ENCODE assay signal across 8 cellular contexts in genomic region chr14:55117816-55118441, GRCh38. TPM values are rescaled to one million over a fixed set of nuclear protein-coding genes. Genes with fewer than 3 reads are reported as not detected.
DNase-seq lines count a peak whose midpoint lies in the region; ATAC-seq and TF ChIP-seq lines count a peak whose summit lies in the region.
"Had no signal": no experiment of that assay in that cellular context is flagged by ENCODE, and none has a peak within 500 bp of the region (broad histone marks: within the 10 kb centered on the region; RNA-seq: fewer than 3 reads in every experiment).

No MANE protein-coding gene starts in this region.

- H3K4me1 ChIP-seq in hepatocyte (ENCODE audit: insufficient read depth) (peaks cover 46% of the 10 kb centered on the region), thyroid gland (peaks cover 7 to 34% of the 10 kb centered on the region in 2 donors)

- H2AFZ ChIP-seq in hepatocyte, result no peak overlapping the region

- H3K27ac ChIP-seq in angular gyrus (ENCODE audit: low read depth, low read length) (peak overlapping the region; percentile 36), hepatocyte (peak overlapping the region; percentile 64), thyroid gland (peak overlapping the region; percentile 67 to 78 (median 70))

- TF ChIP-seq POLR2A in thyroid gland (IDR thresholded peaks at IDR 0.05), result no peak

- no peaks in the 10 kb centered on the region for H3K9me2 ChIP-seq in hepatocyte (replicated peaks; ENCODE audit: insufficient read depth)

- H3K79me2 ChIP-seq in hepatocyte, result no peaks in the 10 kb centered on the region

- H3K4me3 ChIP-seq in hepatocyte (no peak overlapping the region), thyroid gland (replicated peaks in 1 of 3) (no peak overlapping the region)

- no peak for ATAC-seq in HG02884 (IDR thresholded peaks at IDR 0.05; ENCODE audit: unreplicated experiment)

- intact Hi-C loops in thyroid gland (cut with DNase I), result no loop called here

- H3K27me3 ChIP-seq in hepatocyte (no peaks in the 10 kb centered on the region), thyroid gland (no peaks in the 10 kb centered on the region)

- H3K4me2 ChIP-seq in hepatocyte, result no peak overlapping the region

- TF ChIP-seq CTCF in hepatocyte (IDR thresholded peaks at IDR 0.05; ENCODE audit: poor library complexity), result no peak
- TF ChIP-seq CTCF in thyroid gland (IDR thresholded peaks at IDR 0.05), result no peak

- DNase-seq in NCI-H526 (lab: John Stamatoyannopoulos, UW) (peak; percentile 93 to 94), hepatocyte (ENCODE audit: low spot score) (no peak), thyroid gland (no peak), T1000 (lab: John Stamatoyannopoulos, UW) (no peak), kidney tubule cell (ENCODE audit: low spot score) (no peak)
- DNase-seq: NCI-H2029 treated with DMSO at 0.1 percent for 48 hours had no signal

- H3K9me3 ChIP-seq in hepatocyte (ENCODE audit: low read depth), result no peaks in the 10 kb centered on the region
- no peaks in the 10 kb centered on the region for H3K9me3 ChIP-seq in thyroid gland

- 73% methylated on average over 7 of the region's 7 CpGs for WGBS in hepatocyte (ENCODE audit: low lambda C conversion rate, missing lambda C conversion rate)
- WGBS in thyroid gland, 2 donors, result 85 to 95% methylated on average over 7 of the region's 7 CpGs

- no peaks in the 10 kb centered on the region for H4K20me1 ChIP-seq in hepatocyte (ENCODE audit: insufficient read depth, poor library complexity, severe bottlenecking)

- H3K36me3 ChIP-seq in hepatocyte (replicated peaks; ENCODE audit: insufficient read depth, low read depth) (no peaks in the 10 kb centered on the region), thyroid gland (no peaks in the 10 kb centered on the region)

RNA-seq across cellular contexts. Expression of gene LGALS3, which starts 11.1 kb away (rescaled TPM):
- total RNA-seq in hepatocyte (461 and 534 TPM in 2 replicates), thyroid gland (100 to 1,000 TPM in 2 of 4 donors, 10 to 100 TPM in 2; 65.7 to 201 (median 111) TPM)
- 690 and 766 TPM in 2 replicates for polyA plus RNA-seq in hepatocyte

Comparison
In these comparisons a context has a peak if more than half of its experiments do, and no peak if none do; other contexts are left out.
1. DNase-seq: peak in NCI-H526 (2 of 2); none in hepatocyte (single experiment), thyroid gland (0 of 2), T1000 (single experiment) and kidney tubule cell (single experiment).
2. Peak in every context shown above with its lines, with median percentiles within 50 percentile points of each other: H3K27ac ChIP-seq.